Comparison of ENCODE assay signal across 9 cellular contexts in genomic region chr20:39885975-39886649, GRCh38.
DNase-seq lines count a peak whose midpoint lies in the region; ATAC-seq and TF ChIP-seq lines count a peak whose summit lies in the region.
"Had no signal": no experiment of that assay in that cellular context is flagged by ENCODE, and none has a peak within 500 bp of the region (broad histone marks: within the 10 kb centered on the region; RNA-seq: fewer than 3 reads in every experiment).

No MANE protein-coding gene starts in this region.

- H3K4me3 ChIP-seq in heart left ventricle, result no peak overlapping the region
- H3K4me3 ChIP-seq: A549 had no signal

- H3K4me3 Mint-ChIP-seq in WTC11, result no peak overlapping the region
- no peak overlapping the region for H3K4me3 Mint-ChIP-seq in activated T-helper 17 cell treated with anti-CD3 and anti-CD28 coated beads, Interleukin-2, amount 50 U/mL, for 72 hours

- peak; percentile 27 for DNase-seq in DMS53 (lab: John Stamatoyannopoulos, UW)
- no peak for DNase-seq in DMS53 treated with DMSO at 0.1 percent for 48 hours (lab: John Stamatoyannopoulos, UW; ENCODE audit: unreplicated experiment)
- DNase-seq in LHCN-M2 (ENCODE audit: low read depth), result peak; percentile 84
- peak; percentile 72 for DNase-seq in WTC11 (ENCODE audit: low spot score)
- DNase-seq in heart left ventricle, result peak; percentile 54 to 82 (median 66)
- peak; percentile 88 for DNase-seq in sciatic nerve (ENCODE audit: low spot score)

- peaks cover 0 to 3% (median 0%) of the 10 kb centered on the region in 9 donors for H3K27me3 ChIP-seq in heart left ventricle

- H3K9me3 Mint-ChIP-seq in WTC11, result peaks cover 13% of the 10 kb centered on the region
- H3K9me3 Mint-ChIP-seq in activated T-helper 17 cell treated with anti-CD3 and anti-CD28 coated beads, Interleukin-2, amount 50 U/mL, for 72 hours, result no peaks in the 10 kb centered on the region

- peak overlapping the region; percentile 8; the same call in 1 of the 2 replicates for H3K27ac Mint-ChIP-seq in WTC11
- no peak overlapping the region for H3K27ac Mint-ChIP-seq in activated T-helper 17 cell treated with anti-CD3 and anti-CD28 coated beads, Interleukin-2, amount 50 U/mL, for 72 hours

- 0 out of 2 replicates have a peak, but pooled peaks have one; percentile 24 for TF ChIP-seq CTCF in WTC11 (IDR thresholded peaks at IDR 0.05)
- TF ChIP-seq CTCF in heart left ventricle (IDR thresholded peaks at IDR 0.05), result peak; percentile 35 to 70 (median 62)

- H3K27ac ChIP-seq in heart left ventricle, result peak overlapping the region in 2 of 12 donors; percentile 0 to 4
- H3K27ac ChIP-seq: A549 had no signal

- peaks cover 24% of the 10 kb centered on the region for H3K4me1 Mint-ChIP-seq in WTC11
- no peaks in the 10 kb centered on the region for H3K4me1 Mint-ChIP-seq in activated T-helper 17 cell treated with anti-CD3 and anti-CD28 coated beads, Interleukin-2, amount 50 U/mL, for 72 hours

- POLR2A ChIA-PET in WTC11 (lab: Charles Lee), result no interaction called here

- H3K36me3 ChIP-seq in heart left ventricle, result no peaks in the 10 kb centered on the region

- H3K9me3 ChIP-seq in heart left ventricle, result peaks cover 0 to 9% (median 0%) of the 10 kb centered on the region in 12 donors
- H3K9me3 ChIP-seq: A549 had no signal

- no peak for TF ChIP-seq POLR2A in heart left ventricle (IDR thresholded peaks at IDR 0.05)

- peak; percentile 81 for ATAC-seq in WTC11
- peak; percentile 71 to 86 (median 78) for ATAC-seq in heart left ventricle
- ATAC-seq in sciatic nerve, result peak; percentile 94
- no peak for ATAC-seq in activated T-helper 17 cell treated with anti-CD3 and anti-CD28 coated beads, Interleukin-2, amount 50 U/mL, for 72 hours (replicated peaks)
- ATAC-seq in GM21737 (IDR thresholded peaks at IDR 0.05; ENCODE audit: unreplicated experiment), result no peak
- ATAC-seq: A549 had no signal

- intact Hi-C loops in heart left ventricle (cut with DNase I) (loop anchor here in 9 of 10 donors (2.0 to 10.0 kb wide), 14 partner anchors 276 to 1079 kb away; partner anchors contain the start of gene MAFB (in 4 of the 9)), sciatic nerve (cut with DNase I) (no loop called here)

- H3K36me3 Mint-ChIP-seq in WTC11, result peaks cover 11% of the 10 kb centered on the region
- H3K36me3 Mint-ChIP-seq in activated T-helper 17 cell treated with anti-CD3 and anti-CD28 coated beads, Interleukin-2, amount 50 U/mL, for 72 hours (ENCODE audit: low read depth), result no peaks in the 10 kb centered on the region

- no peaks in the 10 kb centered on the region for H3K27me3 Mint-ChIP-seq in WTC11 (ENCODE audit: low read depth)
- no peaks in the 10 kb centered on the region for H3K27me3 Mint-ChIP-seq in activated T-helper 17 cell treated with anti-CD3 and anti-CD28 coated beads, Interleukin-2, amount 50 U/mL, for 72 hours

- CTCF ChIA-PET in WTC11 (lab: Charles Lee), result interaction anchor here (1.0 to 2.6 kb wide), 2 partner anchors 12 to 56 kb away, joined by 5 to 12 read pairs; no protein-coding TSS in a partner anchor

- peaks cover 0 to 9% (median 0%) of the 10 kb centered on the region in 12 donors for H3K4me1 ChIP-seq in heart left ventricle
- H3K4me1 ChIP-seq: A549 had no signal

- WGBS in heart left ventricle, 4 donors, result 44 to 57% (median 49%) methylated on average over 7 of the region's 7 CpGs

TF ChIP-seq in WTC11, 78 proteins besides CTCF, POLR2A, EP300 and RAD21:
- TF ChIP-seq SP1 (CRISPR knock-in tag; conservative IDR thresholded peaks at IDR 0.05) (0 out of 2 replicates have a peak, but pooled peaks have one; percentile 23), SOX15 (CRISPR knock-in tag; IDR thresholded peaks at IDR 0.05) (no peak), OVOL2 (CRISPR knock-in tag; IDR thresholded peaks at IDR 0.05; ENCODE audit: borderline replicate concordance) (no peak), ZSCAN18 (CRISPR knock-in tag; IDR thresholded peaks at IDR 0.05) (no peak)

Comparison
In these comparisons a context has a peak if more than half of its experiments do, and no peak if none do; other contexts are left out.
1. ATAC-seq: peak in WTC11 (single experiment), heart left ventricle (4 of 4) and sciatic nerve (single experiment); none in activated T-helper 17 cell treated with anti-CD3 and anti-CD28 coated beads, Interleukin-2, amount 50 U/mL, for 72 hours (single experiment) and GM21737 (single experiment).